Comparison of ENCODE assay signal across 14 cellular contexts in the genomic region with DNA sequence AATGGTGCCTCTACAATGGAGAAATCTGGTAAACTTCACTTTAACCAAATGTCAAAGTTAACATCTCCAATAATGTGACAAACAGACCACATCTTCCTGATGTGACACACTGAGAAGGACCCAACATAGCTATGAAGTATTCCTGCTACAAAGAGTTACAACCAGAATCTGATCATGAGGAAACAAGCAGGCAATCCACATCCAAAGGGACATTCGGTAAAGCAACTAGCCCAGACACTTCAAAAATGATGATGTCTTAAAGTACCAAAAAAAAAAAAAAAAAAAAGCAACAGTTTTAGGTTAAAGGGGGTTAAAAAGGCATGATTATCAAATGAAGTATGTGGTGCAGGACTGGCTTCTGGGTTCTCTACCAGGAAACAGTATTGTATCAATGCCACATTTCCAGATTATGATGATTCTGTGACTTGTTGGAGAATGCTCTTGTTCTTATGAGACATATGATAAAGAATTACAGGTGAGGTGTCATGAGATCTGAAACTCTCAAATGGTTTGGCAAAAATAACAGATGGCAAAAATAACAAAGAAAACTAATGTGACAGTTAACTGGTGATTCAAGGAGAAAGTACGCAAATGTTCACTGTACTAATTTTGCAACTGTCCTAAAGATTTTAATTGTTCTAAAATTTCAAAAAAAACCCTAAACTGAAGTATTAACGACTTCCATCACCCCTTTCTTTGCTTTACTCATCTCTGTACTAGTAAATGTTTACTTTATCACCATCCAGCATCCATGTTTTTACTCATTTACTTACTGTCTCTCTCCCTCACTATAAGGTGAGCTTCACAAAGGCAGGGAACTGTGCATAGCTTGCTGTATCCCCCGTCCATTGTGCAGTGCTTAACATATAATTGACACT. TPM values are rescaled to one million over a fixed set of nuclear protein-coding genes. Genes with fewer than 3 reads are reported as not detected.
DNase-seq lines count a peak whose midpoint lies in the region; ATAC-seq, FAIRE-seq and TF ChIP-seq lines count a peak whose summit lies in the region.
"Had no signal": no experiment of that assay in that cellular context is flagged by ENCODE, and none has a peak within 500 bp of the region (broad histone marks: within the 10 kb centered on the region; RNA-seq: fewer than 3 reads in every experiment).

No MANE protein-coding gene starts in this region.

- peak; percentile 40 for FAIRE-seq in GM19239 (lab: Jason Lieb, UNC)

- WGBS in mammary epithelial cell (ENCODE audit: low coverage, missing lambda C conversion rate) = 70% methylated on average over 3 of the region's 4 CpGs
- WGBS in spleen, 5 donors = 53 to 75% (median 70%) methylated on average over 4 of the region's 4 CpGs
- 72 to 77% methylated on average over 4 of the region's 4 CpGs for WGBS in heart right ventricle, 2 donors

- no peaks in the 10 kb centered on the region for H4K20me1 ChIP-seq in mammary epithelial cell (ENCODE audit: insufficient read depth, low read length)

- peaks cover 7% of the 10 kb centered on the region for H3K9me3 Mint-ChIP-seq in activated CD8-positive, alpha-beta T cell treated with anti-CD3 and anti-CD28 coated beads, Interleukin-2, amount 10 ng/mL, durations not matched to agents 7 days and 5 days (ENCODE audit: insufficient read depth)
- H3K9me3 Mint-ChIP-seq in stimulated activated memory B cell treated with anti-CD40 and anti-IgM and Interleukin-4, amounts not matched to agents 10 μg/mL and 1 μg/mL and 100 μg/mL, for 72 hours = peaks cover 14% of the 10 kb centered on the region

- H3K4me3 ChIP-seq in mammary epithelial cell (replicated peaks in 1 of 3; ENCODE audit: insufficient read depth in 1 of 3, low read depth in 2 of 3, low read length in 3 of 3) = no peak overlapping the region
- no peak overlapping the region for H3K4me3 ChIP-seq in breast epithelium
- peak overlapping the region in 1 of 8 donors; percentile 95 for H3K4me3 ChIP-seq in spleen
- no peak overlapping the region for H3K4me3 ChIP-seq in heart right ventricle
- H3K4me3 ChIP-seq: HAP-1 had no signal

- DNase-seq in mammary epithelial cell (no peak), breast epithelium (ENCODE audit: low spot score in 2 of 2) (no peak), GM19239 (ENCODE audit: insufficient read length, low spot score) (no peak), NCI-H128 (lab: John Stamatoyannopoulos, UW; ENCODE audit: unreplicated experiment) (no peak), spleen (no peak), heart right ventricle (no peak)
- DNase-seq in activated CD8-positive, alpha-beta T cell treated with anti-CD3 and anti-CD28 coated beads, Interleukin-2, amount 10 ng/mL, durations not matched to agents 7 days and 5 days = no peak
- DNase-seq: kidney glomerular epithelial cell, NCI-H1694 treated with DMSO at 0.1 percent for 48 hours, SHP77 treated with DMSO at 0.1 percent for 48 hours, trophoblast cell had no signal

- intact Hi-C loops in mammary epithelial cell (cut with micrococcal nuclease) (no loop called here), breast epithelium (cut with DNase I; ENCODE audit: low total_unique reads) (no loop called here), spleen (cut with DNase I; ENCODE audit: low total_unique reads) (no loop called here), heart right ventricle (cut with DNase I) (loop anchor here in 1 of 10 donors (2.0 to 5.0 kb wide), 2 partner anchors 105 to 191 kb away; no protein-coding TSS in a partner anchor)

- no peaks in the 10 kb centered on the region for H3K27me3 Mint-ChIP-seq in activated CD8-positive, alpha-beta T cell treated with anti-CD3 and anti-CD28 coated beads, Interleukin-2, amount 10 ng/mL, durations not matched to agents 7 days and 5 days (ENCODE audit: low read depth)
- H3K27me3 Mint-ChIP-seq in stimulated activated memory B cell treated with anti-CD40 and anti-IgM and Interleukin-4, amounts not matched to agents 10 μg/mL and 1 μg/mL and 100 μg/mL, for 72 hours = no peaks in the 10 kb centered on the region

- H3K79me2 ChIP-seq in mammary epithelial cell (ENCODE audit: insufficient read depth, low read length) = peaks cover 75% of the 10 kb centered on the region

- H3K27ac ChIP-seq in mammary epithelial cell (ENCODE audit: insufficient read depth, low read depth, low read length) (no peak overlapping the region), breast epithelium (no peak overlapping the region), spleen (peak overlapping the region in 1 of 8 donors; percentile 98), heart right ventricle (no peak overlapping the region)
- H3K27ac ChIP-seq: HL-60 had no signal

- in situ Hi-C loops in mammary epithelial cell (cut with MboI; ENCODE audit: low sequenced_read_pairs in 2 of 2) = no loop called here

- no peak overlapping the region for H3K27ac Mint-ChIP-seq in activated CD8-positive, alpha-beta T cell treated with anti-CD3 and anti-CD28 coated beads, Interleukin-2, amount 10 ng/mL, durations not matched to agents 7 days and 5 days
- H3K27ac Mint-ChIP-seq in stimulated activated memory B cell treated with anti-CD40 and anti-IgM and Interleukin-4, amounts not matched to agents 10 μg/mL and 1 μg/mL and 100 μg/mL, for 72 hours = peak overlapping the region; percentile 99

- POLR2A ChIA-PET in activated CD8-positive, alpha-beta T cell treated with anti-CD3 and anti-CD28 coated beads, Interleukin-2, amount 10 ng/mL, durations not matched to agents 7 days and 5 days (lab: Charles Lee) = interaction anchor here (0.7 to 1.3 kb wide), 2 partner anchors 11 to 492 kb away, joined by 3 to 5 read pairs; a partner anchor contains a TSS

- no peak for ATAC-seq in activated CD8-positive, alpha-beta T cell treated with anti-CD3 and anti-CD28 coated beads, Interleukin-2, amount 10 ng/mL, durations not matched to agents 7 days and 5 days
- no peak for ATAC-seq in stimulated activated memory B cell treated with anti-CD40 and anti-IgM and Interleukin-4, amounts not matched to agents 10 μg/mL and 1 μg/mL and 100 μg/mL, for 72 hours
- no peak for ATAC-seq in heart right ventricle

- no peaks in the 10 kb centered on the region for H3K9me3 ChIP-seq in mammary epithelial cell (replicated peaks; ENCODE audit: insufficient read depth, low read length)
- H3K9me3 ChIP-seq in breast epithelium = peaks cover 0 to 5% of the 10 kb centered on the region in 2 donors
- peaks cover 0 to 19% (median 13%) of the 10 kb centered on the region in 8 donors for H3K9me3 ChIP-seq in spleen
- peaks cover 0 to 15% (median 0%) of the 10 kb centered on the region in 11 donors for H3K9me3 ChIP-seq in heart right ventricle

- H3K4me2 ChIP-seq in mammary epithelial cell (ENCODE audit: insufficient read depth, low read depth, low read length) = peak overlapping the region; percentile 69

- H3K9ac ChIP-seq in mammary epithelial cell (ENCODE audit: insufficient read depth, low read length) = no peak overlapping the region

- H3K36me3 ChIP-seq in mammary epithelial cell (ENCODE audit: insufficient read depth, low read length) (no peaks in the 10 kb centered on the region), breast epithelium (no peaks in the 10 kb centered on the region), spleen (peaks cover 0 to 15% (median 0%) of the 10 kb centered on the region in 6 donors), heart right ventricle (peaks cover 0 to 6% (median 0%) of the 10 kb centered on the region in 9 donors)
- H3K36me3 ChIP-seq: HAP-1 had no signal

- no peaks in the 10 kb centered on the region for H3K27me3 ChIP-seq in mammary epithelial cell (ENCODE audit: insufficient read depth, low read length)
- no peaks in the 10 kb centered on the region for H3K27me3 ChIP-seq in breast epithelium
- H3K27me3 ChIP-seq in spleen (replicated peaks in 1 of 7) = no peaks in the 10 kb centered on the region
- H3K27me3 ChIP-seq in heart right ventricle = no peaks in the 10 kb centered on the region

- CTCF ChIA-PET in mammary epithelial cell (lab: Charles Lee; ENCODE audit: low non-redundant PET) = no interaction called here
- CTCF ChIA-PET in activated CD8-positive, alpha-beta T cell treated with anti-CD3 and anti-CD28 coated beads, Interleukin-2, amount 10 ng/mL, durations not matched to agents 7 days and 5 days (lab: Charles Lee) = interaction anchor here (1.1 to 1.8 kb wide), 5 partner anchors 9 to 105 kb away, joined by 3 to 5 read pairs (median 3); no protein-coding TSS in a partner anchor

- peaks cover 58% of the 10 kb centered on the region for H3K36me3 Mint-ChIP-seq in activated CD8-positive, alpha-beta T cell treated with anti-CD3 and anti-CD28 coated beads, Interleukin-2, amount 10 ng/mL, durations not matched to agents 7 days and 5 days (ENCODE audit: low read depth)
- H3K36me3 Mint-ChIP-seq in stimulated activated memory B cell treated with anti-CD40 and anti-IgM and Interleukin-4, amounts not matched to agents 10 μg/mL and 1 μg/mL and 100 μg/mL, for 72 hours = peaks cover 69% of the 10 kb centered on the region

- H3K4me1 ChIP-seq in mammary epithelial cell (ENCODE audit: insufficient read depth, low read length) = peaks cover 20% of the 10 kb centered on the region
- peaks cover 0 to 7% of the 10 kb centered on the region in 2 donors for H3K4me1 ChIP-seq in breast epithelium
- H3K4me1 ChIP-seq in spleen = peaks cover 22 to 72% (median 53%) of the 10 kb centered on the region in 6 donors
- peaks cover 15 to 70% (median 44%) of the 10 kb centered on the region in 9 donors for H3K4me1 ChIP-seq in heart right ventricle

- H3K4me1 Mint-ChIP-seq in activated CD8-positive, alpha-beta T cell treated with anti-CD3 and anti-CD28 coated beads, Interleukin-2, amount 10 ng/mL, durations not matched to agents 7 days and 5 days (ENCODE audit: low read depth) = peaks cover 60% of the 10 kb centered on the region
- peaks cover 81% of the 10 kb centered on the region for H3K4me1 Mint-ChIP-seq in stimulated activated memory B cell treated with anti-CD40 and anti-IgM and Interleukin-4, amounts not matched to agents 10 μg/mL and 1 μg/mL and 100 μg/mL, for 72 hours

- H2AFZ ChIP-seq in mammary epithelial cell (ENCODE audit: low read depth, low read length) = no peak overlapping the region

- TF ChIP-seq POLR2A in breast epithelium (IDR thresholded peaks at IDR 0.05) = no peak
- TF ChIP-seq POLR2A in spleen (IDR thresholded peaks at IDR 0.05) = no peak

- BruUV-seq in mammary epithelial cell (replicated peaks; lab: Mats Ljungman, UMichigan) = no TSS peak

- no peak for TF ChIP-seq CTCF in mammary epithelial cell (conservative IDR thresholded peaks at IDR 0.05 in 1 of 2, IDR thresholded peaks at IDR 0.05 in 1 of 2; ENCODE audit: extremely low read depth in 1 of 2, insufficient read depth in 1 of 2, low read depth in 1 of 2, low read length in 2 of 2)
- no peak for TF ChIP-seq CTCF in breast epithelium (IDR thresholded peaks at IDR 0.05)
- no peak for TF ChIP-seq CTCF in spleen (IDR thresholded peaks at IDR 0.05 in 8 of 11, conservative IDR thresholded peaks at IDR 0.05 in 3 of 11)
- TF ChIP-seq CTCF in heart right ventricle (IDR thresholded peaks at IDR 0.05) = no peak

- H3K4me3 Mint-ChIP-seq in activated CD8-positive, alpha-beta T cell treated with anti-CD3 and anti-CD28 coated beads, Interleukin-2, amount 10 ng/mL, durations not matched to agents 7 days and 5 days = peak overlapping the region; percentile 89
- H3K4me3 Mint-ChIP-seq in stimulated activated memory B cell treated with anti-CD40 and anti-IgM and Interleukin-4, amounts not matched to agents 10 μg/mL and 1 μg/mL and 100 μg/mL, for 72 hours = peak overlapping the region; percentile 98

- dilution Hi-C loops in mammary epithelial cell (cut with HindIII; ENCODE audit: low sequenced_read_pairs) = no loop called here

RNA-seq across cellular contexts. Expression of a gene that starts 2.8 kb away (rescaled TPM):
- total RNA-seq in mammary epithelial cell (10 to 100 TPM; 22.5 to 43.2 TPM), breast epithelium (10 to 100 TPM; 22.0 to 31.4 (median 31.3) TPM), spleen (10 to 100 TPM; 25.5 to 52.1 (median 36.2) TPM), heart right ventricle (10 to 100 TPM; 17.2 to 41.1 (median 26.5) TPM)
- polyA plus RNA-seq in mammary epithelial cell (25.8 TPM), spleen (10 to 100 TPM in 2 of 3 donors, 1 to 10 TPM in 1; 9.7 to 17.2 (median 17.0) TPM), heart right ventricle (10 to 100 TPM; 32.8 to 44.3 TPM)
- polyA minus RNA-seq in mammary epithelial cell = 2.3 TPM
- 10 to 100 TPM; 23.9 to 24.7 TPM for total RNA-seq in activated CD8-positive, alpha-beta T cell treated with anti-CD3 and anti-CD28 coated beads, Interleukin-2, amount 10 ng/mL, durations not matched to agents 7 days and 5 days
